Comparison of ENCODE assay signal across 10 cellular contexts in genomic region chr16:66269631-66270332, GRCh38.
DNase-seq lines count a peak whose midpoint lies in the region; ATAC-seq and TF ChIP-seq lines count a peak whose summit lies in the region.
"Had no signal": no experiment of that assay in that cellular context is flagged by ENCODE, and none has a peak within 500 bp of the region (broad histone marks: within the 10 kb centered on the region; RNA-seq: fewer than 3 reads in every experiment).

No MANE protein-coding gene starts in this region.

- H3K4me1 ChIP-seq in duodenal mucosa (ENCODE audit: control insufficient read depth in 1 of 2, insufficient read depth in 2 of 2, low read length in 2 of 2): peaks cover 3 to 14% of the 10 kb centered on the region in 2 donors
- H3K4me1 ChIP-seq in upper lobe of left lung: peaks cover 3 to 25% (median 15%) of the 10 kb centered on the region in 4 donors

- peak; percentile 15 for DNase-seq in activated CD4-positive, alpha-beta memory T cell treated with anti-CD3 and anti-CD28 coated beads, Interleukin-2, amount 10 ng/mL, durations not matched to agents 7 days and 5 days
- DNase-seq in activated CD4-positive, alpha-beta memory T cell treated with anti-CD3 and anti-CD28 coated beads for 36 hours: no peak
- peak; percentile 71 for DNase-seq in mesenteric fat pad (ENCODE audit: low spot score)
- no peak for DNase-seq in upper lobe of left lung
- DNase-seq in NCI-H1105 treated with DMSO at 0.1 percent for 48 hours (lab: John Stamatoyannopoulos, UW): no peak
- no peak for DNase-seq in stimulated activated CD4-positive, alpha-beta T cell treated with anti-CD3 and anti-CD28 coated beads, Interleukin-1b, Interleukin-23, amount 100 ng/mL, for 48 hours
- DNase-seq in NCI-H748 treated with DMSO at 0.1 percent for 48 hours (lab: John Stamatoyannopoulos, UW): no peak

- POLR2A ChIA-PET in activated CD4-positive, alpha-beta memory T cell treated with anti-CD3 and anti-CD28 coated beads, Interleukin-2, amount 10 ng/mL, durations not matched to agents 7 days and 5 days (lab: Charles Lee): no interaction called here
- POLR2A ChIA-PET in activated CD4-positive, alpha-beta memory T cell treated with anti-CD3 and anti-CD28 coated beads for 36 hours (lab: Charles Lee): no interaction called here

- peaks cover 6% of the 10 kb centered on the region for H3K4me1 Mint-ChIP-seq in activated CD4-positive, alpha-beta memory T cell treated with anti-CD3 and anti-CD28 coated beads, Interleukin-2, amount 10 ng/mL, durations not matched to agents 7 days and 5 days
- peaks cover 9% of the 10 kb centered on the region for H3K4me1 Mint-ChIP-seq in activated CD4-positive, alpha-beta memory T cell treated with anti-CD3 and anti-CD28 coated beads for 36 hours (ENCODE audit: low read depth)

- H3K4me3 Mint-ChIP-seq in activated CD4-positive, alpha-beta memory T cell treated with anti-CD3 and anti-CD28 coated beads, Interleukin-2, amount 10 ng/mL, durations not matched to agents 7 days and 5 days: no peak overlapping the region
- H3K4me3 Mint-ChIP-seq in activated CD4-positive, alpha-beta memory T cell treated with anti-CD3 and anti-CD28 coated beads for 36 hours: no peak overlapping the region

- no peak overlapping the region for H3K27ac Mint-ChIP-seq in activated CD4-positive, alpha-beta memory T cell treated with anti-CD3 and anti-CD28 coated beads, Interleukin-2, amount 10 ng/mL, durations not matched to agents 7 days and 5 days
- no peak overlapping the region for H3K27ac Mint-ChIP-seq in activated CD4-positive, alpha-beta memory T cell treated with anti-CD3 and anti-CD28 coated beads for 36 hours
- H3K27ac Mint-ChIP-seq: IgD-negative memory B cell had no signal

- H3K36me3 Mint-ChIP-seq in activated CD4-positive, alpha-beta memory T cell treated with anti-CD3 and anti-CD28 coated beads, Interleukin-2, amount 10 ng/mL, durations not matched to agents 7 days and 5 days (ENCODE audit: low read depth): no peaks in the 10 kb centered on the region
- no peaks in the 10 kb centered on the region for H3K36me3 Mint-ChIP-seq in activated CD4-positive, alpha-beta memory T cell treated with anti-CD3 and anti-CD28 coated beads for 36 hours
- H3K36me3 Mint-ChIP-seq: IgD-negative memory B cell had no signal

- H3K9me3 ChIP-seq in duodenal mucosa (ENCODE audit: control insufficient read depth in 1 of 2, low read length in 2 of 2): no peaks in the 10 kb centered on the region
- H3K9me3 ChIP-seq in upper lobe of left lung: no peaks in the 10 kb centered on the region

- H3K27me3 ChIP-seq in duodenal mucosa (ENCODE audit: control insufficient read depth in 1 of 2, insufficient read depth in 2 of 2, low read length in 2 of 2): peaks cover 0 to 2% of the 10 kb centered on the region in 2 donors
- H3K27me3 ChIP-seq in upper lobe of left lung: no peaks in the 10 kb centered on the region

- CTCF ChIA-PET in activated CD4-positive, alpha-beta memory T cell treated with anti-CD3 and anti-CD28 coated beads, Interleukin-2, amount 10 ng/mL, durations not matched to agents 7 days and 5 days (lab: Charles Lee): interaction anchor here (1.6 kb wide), 1 partner anchor 74 kb away, joined by 3 read pairs; no protein-coding TSS in a partner anchor
- CTCF ChIA-PET in activated CD4-positive, alpha-beta memory T cell treated with anti-CD3 and anti-CD28 coated beads for 36 hours (lab: Charles Lee): interaction anchor here (1.6 to 2.2 kb wide), 2 partner anchors 16 to 74 kb away, joined by 4 to 9 read pairs; no protein-coding TSS in a partner anchor

- WGBS in upper lobe of left lung, 2 donors: 55 to 56% methylated on average over 14 of the region's 14 CpGs

- no peak for TF ChIP-seq EP300 in upper lobe of left lung (IDR thresholded peaks at IDR 0.05)

- no peaks in the 10 kb centered on the region for H3K9me3 Mint-ChIP-seq in activated CD4-positive, alpha-beta memory T cell treated with anti-CD3 and anti-CD28 coated beads, Interleukin-2, amount 10 ng/mL, durations not matched to agents 7 days and 5 days
- no peaks in the 10 kb centered on the region for H3K9me3 Mint-ChIP-seq in activated CD4-positive, alpha-beta memory T cell treated with anti-CD3 and anti-CD28 coated beads for 36 hours
- H3K9me3 Mint-ChIP-seq: IgD-negative memory B cell had no signal

- peak overlapping the region; percentile 25 to 43 for H3K4me3 ChIP-seq in duodenal mucosa (ENCODE audit: low read depth in 1 of 2, low read length in 2 of 2)
- H3K4me3 ChIP-seq in upper lobe of left lung: peak overlapping the region in 3 of 4 donors; percentile 23 to 46 (median 41)
- H3K4me3 ChIP-seq: lung had no signal

- no peak for TF ChIP-seq CTCF in upper lobe of left lung (IDR thresholded peaks at IDR 0.05)

- ATAC-seq in upper lobe of left lung (ENCODE audit: low FRiP score in 2 of 2): no peak

- no peak overlapping the region for H3K27ac ChIP-seq in duodenal mucosa (ENCODE audit: low read depth, low read length)
- H3K27ac ChIP-seq in upper lobe of left lung: peak overlapping the region; percentile 44 to 77 (median 70)

- no peak overlapping the region for H3K9ac ChIP-seq in duodenal mucosa (ENCODE audit: low read depth in 1 of 2, low read length in 2 of 2)

- H3K36me3 ChIP-seq in duodenal mucosa (ENCODE audit: control insufficient read depth in 1 of 2, insufficient read depth in 2 of 2, low read length in 2 of 2) (no peaks in the 10 kb centered on the region), upper lobe of left lung (no peaks in the 10 kb centered on the region)

- TF ChIP-seq POLR2A in upper lobe of left lung (IDR thresholded peaks at IDR 0.05): no peak

- peaks cover 23% of the 10 kb centered on the region for H3K27me3 Mint-ChIP-seq in activated CD4-positive, alpha-beta memory T cell treated with anti-CD3 and anti-CD28 coated beads, Interleukin-2, amount 10 ng/mL, durations not matched to agents 7 days and 5 days
- peaks cover 24% of the 10 kb centered on the region for H3K27me3 Mint-ChIP-seq in activated CD4-positive, alpha-beta memory T cell treated with anti-CD3 and anti-CD28 coated beads for 36 hours

- intact Hi-C loops in activated CD4-positive, alpha-beta memory T cell treated with anti-CD3 and anti-CD28 coated beads for 36 hours (cut with micrococcal nuclease): loop anchor here (10.0 kb wide), 1 partner anchor 1145 kb away; the partner anchor contains the start of gene CDH11

Comparison
In these comparisons a context has a peak if more than half of its experiments do, and no peak if none do; other contexts are left out.
1. DNase-seq: peak in activated CD4-positive, alpha-beta memory T cell treated with anti-CD3 and anti-CD28 coated beads, Interleukin-2, amount 10 ng/mL, durations not matched to agents 7 days and 5 days (single experiment) and mesenteric fat pad (single experiment); none in activated CD4-positive, alpha-beta memory T cell treated with anti-CD3 and anti-CD28 coated beads for 36 hours (single experiment), upper lobe of left lung (0 of 2), NCI-H1105 treated with DMSO at 0.1 percent for 48 hours (single experiment), stimulated activated CD4-positive, alpha-beta T cell treated with anti-CD3 and anti-CD28 coated beads, Interleukin-1b, Interleukin-23, amount 100 ng/mL, for 48 hours (single experiment) and NCI-H748 treated with DMSO at 0.1 percent for 48 hours (single experiment).